14 cellular contexts compared by ENCODE assay signal in genomic region chr11:118688851-118689502, GRCh38. TPM values are rescaled to one million over a fixed set of nuclear protein-coding genes. Genes with fewer than 3 reads are reported as not detected.
DNase-seq lines count a peak whose midpoint lies in the region; ATAC-seq and TF ChIP-seq lines count a peak whose summit lies in the region.
"Had no signal": no experiment of that assay in that cellular context is flagged by ENCODE, and none has a peak within 500 bp of the region (broad histone marks: within the 10 kb centered on the region; RNA-seq: fewer than 3 reads in every experiment).

No MANE protein-coding gene starts in this region.

- no peaks in the 10 kb centered on the region for H3K36me3 Mint-ChIP-seq in activated CD4-positive, alpha-beta memory T cell treated with anti-CD3 and anti-CD28 coated beads, Interleukin-2, amount 10 ng/mL, durations not matched to agents 7 days and 5 days (ENCODE audit: low read depth)
- H3K36me3 Mint-ChIP-seq in activated T-cell treated with anti-CD3 and anti-CD28 coated beads, Interleukin-2, amount 50 U/mL, for 4 hours (ENCODE audit: insufficient read depth) = no peaks in the 10 kb centered on the region
- H3K36me3 Mint-ChIP-seq in chondrocyte (ENCODE audit: low read depth) = no peaks in the 10 kb centered on the region
- H3K36me3 Mint-ChIP-seq: activated CD8-positive, alpha-beta memory T cell treated with anti-CD3 and anti-CD28 coated beads, Interleukin-2, amount 10 ng/mL, durations not matched to agents 7 days and 5 days; activated naive CD8-positive, alpha-beta T cell treated with anti-CD3 and anti-CD28 coated beads for 36 hours; CD14-positive monocyte; IgD-negative memory B cell had no signal

- H3K27me3 ChIP-seq in BLaER1 treated with 17β-estradiol and CSF1 and Interleukin-3, amounts not matched to agents 10 nM and 100 nM = no peaks in the 10 kb centered on the region
- no peaks in the 10 kb centered on the region for H3K27me3 ChIP-seq in gastroesophageal sphincter
- H3K27me3 ChIP-seq in rectal smooth muscle tissue (ENCODE audit: control insufficient read depth, insufficient read depth, low read length) = no peaks in the 10 kb centered on the region

- TF ChIP-seq CTCF in RWPE1 (conservative IDR thresholded peaks at IDR 0.05; ENCODE audit: low read depth) = no peak
- TF ChIP-seq CTCF in gastroesophageal sphincter (IDR thresholded peaks at IDR 0.05) = no peak
- no peak for TF ChIP-seq CTCF in chondrocyte (IDR thresholded peaks at IDR 0.05)

- H3K27ac ChIP-seq in BLaER1 treated with 17β-estradiol and CSF1 and Interleukin-3, amounts not matched to agents 10 nM and 100 nM = peak overlapping the region in 1 of 11 experiments; percentile 28; a peak in 1 of 22 replicates
- H3K27ac ChIP-seq in RWPE1 (peak overlapping the region; percentile 99), gastroesophageal sphincter (peak overlapping the region in 3 of 4 donors; percentile 44 to 85 (median 74)), rectal smooth muscle tissue (ENCODE audit: low read depth, low read length) (peak overlapping the region; percentile 37)
- H3K27ac ChIP-seq: neutrophil had no signal

- POLR2A ChIA-PET in RWPE1 (lab: Yijun Ruan, JAX; ENCODE audit: low non-redundant PET) = no interaction called here
- POLR2A ChIA-PET in activated CD4-positive, alpha-beta memory T cell treated with anti-CD3 and anti-CD28 coated beads, Interleukin-2, amount 10 ng/mL, durations not matched to agents 7 days and 5 days (lab: Charles Lee) = interaction anchor here (0.8 to 1.3 kb wide), 3 partner anchors 16 to 241 kb away, joined by 3 to 5 read pairs (median 3); no protein-coding TSS in a partner anchor

- WGBS in gastroesophageal sphincter (ENCODE audit: low coverage in 1 of 2), 2 donors = no CpG with 5 or more reads among the region's 41 CpGs

- no peak for TF ChIP-seq EP300 in gastroesophageal sphincter (IDR thresholded peaks at IDR 0.05)

- no peak overlapping the region for H3K4me3 ChIP-seq in BLaER1 treated with 17β-estradiol and CSF1 and Interleukin-3, amounts not matched to agents 10 nM and 100 nM
- H3K4me3 ChIP-seq in gastroesophageal sphincter = peak overlapping the region in 1 of 2 donors; percentile 51
- no peak overlapping the region for H3K4me3 ChIP-seq in rectal smooth muscle tissue (ENCODE audit: low read length)

- peaks cover 42% of the 10 kb centered on the region for H3K4me1 Mint-ChIP-seq in activated CD4-positive, alpha-beta memory T cell treated with anti-CD3 and anti-CD28 coated beads, Interleukin-2, amount 10 ng/mL, durations not matched to agents 7 days and 5 days
- peaks cover 40% of the 10 kb centered on the region for H3K4me1 Mint-ChIP-seq in activated T-cell treated with anti-CD3 and anti-CD28 coated beads, Interleukin-2, amount 50 U/mL, for 4 hours (ENCODE audit: low read depth)
- H3K4me1 Mint-ChIP-seq in chondrocyte (ENCODE audit: low read depth) = peaks cover 26% of the 10 kb centered on the region

- H4K20me1 ChIP-seq in BLaER1 treated with 17β-estradiol and CSF1 and Interleukin-3, amounts not matched to agents 10 nM and 100 nM = peaks cover 0 to 14% (median 0%) of the 10 kb centered on the region in 11 experiments; a peak in 6 of 22 replicates

- H3K4me1 ChIP-seq in BLaER1 treated with 17β-estradiol and CSF1 and Interleukin-3, amounts not matched to agents 10 nM and 100 nM = peaks cover 46 to 59% (median 53%) of the 10 kb centered on the region in 10 experiments
- H3K4me1 ChIP-seq in gastroesophageal sphincter = peaks cover 0 to 19% (median 5%) of the 10 kb centered on the region in 3 donors
- peaks cover 6% of the 10 kb centered on the region for H3K4me1 ChIP-seq in rectal smooth muscle tissue (ENCODE audit: control insufficient read depth, insufficient read depth, low read length)

- peak overlapping the region; percentile 55 to 91 (median 86); a peak in 21 of 22 replicates for H3K4me2 ChIP-seq in BLaER1 treated with 17β-estradiol and CSF1 and Interleukin-3, amounts not matched to agents 10 nM and 100 nM

- H3K9me3 ChIP-seq in BLaER1 treated with 17β-estradiol and CSF1 and Interleukin-3, amounts not matched to agents 10 nM and 100 nM (replicated peaks in 1 of 11) = peaks cover 0 to 4% (median 0%) of the 10 kb centered on the region in 11 experiments; a peak in 1 of 22 replicates
- no peaks in the 10 kb centered on the region for H3K9me3 ChIP-seq in gastroesophageal sphincter
- H3K9me3 ChIP-seq: neutrophil had no signal

- H3K4me3 Mint-ChIP-seq in activated CD4-positive, alpha-beta memory T cell treated with anti-CD3 and anti-CD28 coated beads, Interleukin-2, amount 10 ng/mL, durations not matched to agents 7 days and 5 days = no peak overlapping the region
- H3K4me3 Mint-ChIP-seq in activated T-cell treated with anti-CD3 and anti-CD28 coated beads, Interleukin-2, amount 50 U/mL, for 4 hours = no peak overlapping the region
- H3K4me3 Mint-ChIP-seq in chondrocyte (ENCODE audit: unreplicated experiment) = no peak overlapping the region

- TF ChIP-seq POLR2A in gastroesophageal sphincter (IDR thresholded peaks at IDR 0.05) = no peak

- CTCF ChIA-PET in RWPE1 (lab: Yijun Ruan, JAX) = interaction anchor here (0.7 to 1.6 kb wide), 12 partner anchors 9 to 241 kb away, joined by 3 to 14 read pairs (median 4); partner anchors contain the start of genes DDX6 and TREH
- CTCF ChIA-PET in activated CD4-positive, alpha-beta memory T cell treated with anti-CD3 and anti-CD28 coated beads, Interleukin-2, amount 10 ng/mL, durations not matched to agents 7 days and 5 days (lab: Charles Lee) = interaction anchor here (0.8 to 3.0 kb wide), 20 partner anchors 13 to 241 kb away, joined by 3 to 18 read pairs (median 4); partner anchors contain the start of gene CXCR5

- H3K36me3 ChIP-seq in BLaER1 treated with 17β-estradiol and CSF1 and Interleukin-3, amounts not matched to agents 10 nM and 100 nM = no peaks in the 10 kb centered on the region
- no peaks in the 10 kb centered on the region for H3K36me3 ChIP-seq in gastroesophageal sphincter
- H3K36me3 ChIP-seq in rectal smooth muscle tissue (ENCODE audit: control insufficient read depth, insufficient read depth, low read length) = no peaks in the 10 kb centered on the region
- H3K36me3 ChIP-seq: neutrophil had no signal

- no peak for DNase-seq in RWPE1 (ENCODE audit: low spot score)
- DNase-seq in cerebellar cortex (ENCODE audit: low spot score) = no peak
- DNase-seq in activated CD4-positive, alpha-beta memory T cell treated with anti-CD3 and anti-CD28 coated beads, Interleukin-2, amount 10 ng/mL, durations not matched to agents 7 days and 5 days = no peak
- no peak for DNase-seq in activated T-cell treated with anti-CD3 and anti-CD28 coated beads, Interleukin-2, amount 50 U/mL, for 4 hours
- DNase-seq in chondrocyte (ENCODE audit: low spot score) = no peak

- no peak for ATAC-seq in gastroesophageal sphincter
- no peak for ATAC-seq in activated T-cell treated with anti-CD3 and anti-CD28 coated beads, Interleukin-2, amount 50 U/mL, for 4 hours

- peak overlapping the region in 3 of 11 experiments; percentile 19 to 71 (median 47); a peak in 5 of 22 replicates for H3K9ac ChIP-seq in BLaER1 treated with 17β-estradiol and CSF1 and Interleukin-3, amounts not matched to agents 10 nM and 100 nM
- no peak overlapping the region for H3K9ac ChIP-seq in rectal smooth muscle tissue (ENCODE audit: low read length)

- peaks cover 24% of the 10 kb centered on the region for H3K27me3 Mint-ChIP-seq in activated CD4-positive, alpha-beta memory T cell treated with anti-CD3 and anti-CD28 coated beads, Interleukin-2, amount 10 ng/mL, durations not matched to agents 7 days and 5 days
- H3K27me3 Mint-ChIP-seq in activated T-cell treated with anti-CD3 and anti-CD28 coated beads, Interleukin-2, amount 50 U/mL, for 4 hours (ENCODE audit: low read depth) = no peaks in the 10 kb centered on the region
- H3K27me3 Mint-ChIP-seq in chondrocyte (ENCODE audit: low read depth) = no peaks in the 10 kb centered on the region

- H3K9me3 Mint-ChIP-seq in activated CD4-positive, alpha-beta memory T cell treated with anti-CD3 and anti-CD28 coated beads, Interleukin-2, amount 10 ng/mL, durations not matched to agents 7 days and 5 days = no peaks in the 10 kb centered on the region
- no peaks in the 10 kb centered on the region for H3K9me3 Mint-ChIP-seq in activated T-cell treated with anti-CD3 and anti-CD28 coated beads, Interleukin-2, amount 50 U/mL, for 4 hours
- H3K9me3 Mint-ChIP-seq in chondrocyte (ENCODE audit: low read depth) = no peaks in the 10 kb centered on the region
- H3K9me3 Mint-ChIP-seq: activated naive CD8-positive, alpha-beta T cell treated with anti-CD3 and anti-CD28 coated beads for 36 hours; IgD-negative memory B cell had no signal

- H3K27ac Mint-ChIP-seq in activated CD4-positive, alpha-beta memory T cell treated with anti-CD3 and anti-CD28 coated beads, Interleukin-2, amount 10 ng/mL, durations not matched to agents 7 days and 5 days = no peak overlapping the region
- H3K27ac Mint-ChIP-seq in chondrocyte (ENCODE audit: unreplicated experiment) = no peak overlapping the region

RNA-seq across cellular contexts. Expression of gene TREH, which starts 9.5 kb away (rescaled TPM):
- total RNA-seq in gastroesophageal sphincter = not detected
- not detected for total RNA-seq in activated CD4-positive, alpha-beta memory T cell treated with anti-CD3 and anti-CD28 coated beads, Interleukin-2, amount 10 ng/mL, durations not matched to agents 7 days and 5 days
- not detected for total RNA-seq in activated T-cell treated with anti-CD3 and anti-CD28 coated beads, Interleukin-2, amount 50 U/mL, for 4 hours
- not detected in 3 replicates for total RNA-seq in chondrocyte
- total RNA-seq: activated CD8-positive, alpha-beta memory T cell treated with anti-CD3 and anti-CD28 coated beads, Interleukin-2, amount 10 ng/mL, durations not matched to agents 7 days and 5 days; activated naive CD8-positive, alpha-beta T cell treated with anti-CD3 and anti-CD28 coated beads for 36 hours; frontal cortex had no signal
